ENCODE assay signal across 8 cellular contexts in genomic region chr6:157823001-157823522, GRCh38. TPM values are rescaled to one million over a fixed set of nuclear protein-coding genes. Genes with fewer than 3 reads are reported as not detected.
DNase-seq lines count a peak whose midpoint lies in the region; ATAC-seq and TF ChIP-seq lines count a peak whose summit lies in the region.

TSS of gene SNX9 (plus strand) at chr6:157823246. CDS start at chr6:157823435, 189 bp downstream.

- H3K9me3 ChIP-seq in CD4-positive, alpha-beta memory T cell (ENCODE audit: control insufficient read depth in 1 of 2, low read length in 2 of 2): no peaks in the 10 kb centered on the region

- CTCF ChIA-PET in CD4-positive, alpha-beta memory T cell (lab: Charles Lee; ENCODE audit: partially characterized antibody): interaction anchor here (1.6 kb wide), 1 partner anchor 66 kb away, joined by 3 read pairs; no protein-coding TSS in a partner anchor

- H3K4me3 ChIP-seq in CD4-positive, alpha-beta memory T cell (ENCODE audit: low read length in 2 of 2): peak within 1 kb of the TSS; percentile 21 to 62
- H3K4me3 ChIP-seq in fibroblast of the aortic adventitia (ENCODE audit: low read depth, low read length): peak within 1 kb of the TSS; percentile 64

- peak; percentile 58 for ATAC-seq in GM19395 (IDR thresholded peaks at IDR 0.05; ENCODE audit: unreplicated experiment)
- ATAC-seq in HG03469 (IDR thresholded peaks at IDR 0.05; ENCODE audit: unreplicated experiment): peak; percentile 52
- ATAC-seq in natural killer cell treated with Interleukin-12 subunit alpha and Interleukin-12 subunit beta and Interleukin-15 and Interleukin-18, amount 100 ng/mL, for 72 hours: peak; percentile 88 to 95

- H3K4me3 Mint-ChIP-seq in CD4-positive, alpha-beta memory T cell: peak within 1 kb of the TSS; percentile 91 to 99 (median 96)
- peak within 1 kb of the TSS; percentile 96 for H3K4me3 Mint-ChIP-seq in natural killer cell treated with Interleukin-12 subunit alpha and Interleukin-12 subunit beta and Interleukin-15 and Interleukin-18, amount 100 ng/mL, for 72 hours

- peaks cover 0 to 7% of the 10 kb centered on the region in 2 donors for H3K36me3 Mint-ChIP-seq in CD4-positive, alpha-beta memory T cell
- H3K36me3 Mint-ChIP-seq in natural killer cell treated with Interleukin-12 subunit alpha and Interleukin-12 subunit beta and Interleukin-15 and Interleukin-18, amount 100 ng/mL, for 72 hours: no peaks in the 10 kb centered on the region

- intact Hi-C loops in CD4-positive, alpha-beta memory T cell (cut with micrococcal nuclease): loop anchor here (1.0 to 5.0 kb wide), 2 partner anchors 59 to 441 kb away; partner anchors contain the start of gene ZDHHC14

- peaks cover 0 to 1% of the 10 kb centered on the region in 2 donors for H3K27me3 Mint-ChIP-seq in CD4-positive, alpha-beta memory T cell
- H3K27me3 Mint-ChIP-seq in natural killer cell treated with Interleukin-12 subunit alpha and Interleukin-12 subunit beta and Interleukin-15 and Interleukin-18, amount 100 ng/mL, for 72 hours: peaks cover 24 to 40% of the 10 kb centered on the region in 2 donors

- H3K27me3 ChIP-seq in CD4-positive, alpha-beta memory T cell (ENCODE audit: insufficient read depth, low read length): no peaks in the 10 kb centered on the region

- peak within 1 kb of the TSS; percentile 78 for H3K27ac ChIP-seq in CD4-positive, alpha-beta memory T cell (ENCODE audit: low read depth, low read length)
- peak within 1 kb of the TSS; percentile 79 for H3K27ac ChIP-seq in substantia nigra (ENCODE audit: low read depth, low read length, poor library complexity, severe bottlenecking)

- peak within 1 kb of the TSS; percentile 93 to 99 (median 98) for H3K27ac Mint-ChIP-seq in CD4-positive, alpha-beta memory T cell
- H3K27ac Mint-ChIP-seq in natural killer cell treated with Interleukin-12 subunit alpha and Interleukin-12 subunit beta and Interleukin-15 and Interleukin-18, amount 100 ng/mL, for 72 hours: peak within 1 kb of the TSS; percentile 80 to 93

- H3K9me3 Mint-ChIP-seq in CD4-positive, alpha-beta memory T cell: no peaks in the 10 kb centered on the region
- no peaks in the 10 kb centered on the region for H3K9me3 Mint-ChIP-seq in natural killer cell treated with Interleukin-12 subunit alpha and Interleukin-12 subunit beta and Interleukin-15 and Interleukin-18, amount 100 ng/mL, for 72 hours

- H3K4me1 ChIP-seq in CD4-positive, alpha-beta memory T cell (ENCODE audit: insufficient read depth, low read length): peaks cover 18% of the 10 kb centered on the region

- no peak for TF ChIP-seq CTCF in fibroblast of the aortic adventitia (IDR thresholded peaks at IDR 0.05; ENCODE audit: insufficient read depth, low read length)

- peaks cover 18 to 32% (median 22%) of the 10 kb centered on the region in 4 donors for H3K4me1 Mint-ChIP-seq in CD4-positive, alpha-beta memory T cell
- peaks cover 9 to 12% of the 10 kb centered on the region in 2 donors for H3K4me1 Mint-ChIP-seq in natural killer cell treated with Interleukin-12 subunit alpha and Interleukin-12 subunit beta and Interleukin-15 and Interleukin-18, amount 100 ng/mL, for 72 hours (ENCODE audit: low read depth in 2 of 2)

- H3K36me3 ChIP-seq in CD4-positive, alpha-beta memory T cell (ENCODE audit: insufficient read depth, low read length): no peaks in the 10 kb centered on the region

- POLR2A ChIA-PET in CD4-positive, alpha-beta memory T cell (lab: Charles Lee; ENCODE audit: partially characterized antibody): interaction anchor here (1.4 kb wide), 1 partner anchor 58 kb away, joined by 3 read pairs; no protein-coding TSS in a partner anchor

- peak; percentile 53 to 66 (median 58) for DNase-seq in CD4-positive, alpha-beta memory T cell
- DNase-seq in RKO (ENCODE audit: low spot score) (peak; percentile 84), fibroblast of the aortic adventitia (ENCODE audit: low read depth) (peak; percentile 70), substantia nigra (lab: John Stamatoyannopoulos, UW) (peak in 45 of 49 donors; percentile 14 to 83 (median 50))
- DNase-seq in activated effector memory CD4-positive, alpha-beta T cell treated with Interleukin-2 at 50 U/mL for 16 hours: peak; percentile 45
- DNase-seq in natural killer cell treated with Interleukin-12 subunit alpha and Interleukin-12 subunit beta and Interleukin-15 and Interleukin-18, amount 100 ng/mL, for 72 hours (ENCODE audit: low spot score): peak; percentile 82

RNA-seq across cellular contexts. Expression of gene SNX9, which starts in this region (rescaled TPM):
- total RNA-seq in CD4-positive, alpha-beta memory T cell: 10 to 100 TPM; 21.5 to 21.9 TPM
- polyA plus RNA-seq in CD4-positive, alpha-beta memory T cell: 10 to 100 TPM; 12.9 to 19.4 TPM
- 108 and 182 TPM in 2 replicates for total RNA-seq in fibroblast of the aortic adventitia (ENCODE audit: low replicate concordance)
- 10 to 100 TPM in 1 of 2 donors, 1 to 10 TPM in 1; 5.4 to 14.6 TPM for total RNA-seq in natural killer cell treated with Interleukin-12 subunit alpha and Interleukin-12 subunit beta and Interleukin-15 and Interleukin-18, amount 100 ng/mL, for 72 hours

Comparison
In these comparisons a context has a peak if more than half of its experiments do, and no peak if none do; other contexts are left out.
1. Peak in every context shown above with its lines: DNase-seq, ATAC-seq, H3K4me3 ChIP-seq and H3K27ac ChIP-seq.